ENCODE assay signal across 8 cellular contexts in genomic region chr4:25767877-25768475, GRCh38.
DNase-seq lines count a peak whose midpoint lies in the region; ATAC-seq and TF ChIP-seq lines count a peak whose summit lies in the region.

No MANE protein-coding gene starts in this region.

- peak; percentile 65 for ATAC-seq in HG02973 (IDR thresholded peaks at IDR 0.05; ENCODE audit: unreplicated experiment)

- H3K9me3 ChIP-seq in left ventricle myocardium inferior (replicated peaks) = no peaks in the 10 kb centered on the region

- intact Hi-C loops in left ventricle myocardium inferior (cut with micrococcal nuclease) = loop anchor here (5.0 kb wide), 1 partner anchor 326 kb away; no protein-coding TSS in a partner anchor

- H3K4me1 ChIP-seq in left ventricle myocardium inferior = peaks cover 16% of the 10 kb centered on the region

- no peak overlapping the region for H3K27ac ChIP-seq in left ventricle myocardium inferior (replicated peaks)

- H3K4me3 ChIP-seq in left ventricle myocardium inferior = no peak overlapping the region

- no peaks in the 10 kb centered on the region for H3K27me3 ChIP-seq in left ventricle myocardium inferior (ENCODE audit: low read depth)

- DNase-seq in DMS79 treated with DMSO at 0.1 percent for 48 hours (lab: John Stamatoyannopoulos, UW) (peak; percentile 17), NCI-H2227 (lab: John Stamatoyannopoulos, UW; ENCODE audit: unreplicated experiment) (peak; percentile 62), amniotic epithelial cell (ENCODE audit: low read depth) (peak; percentile 75), left ventricle myocardium inferior (peak; percentile 36), renal cortical epithelial cell (ENCODE audit: low read depth) (peak; percentile 70), mesenteric fat pad (ENCODE audit: low spot score) (no peak)
- no peak for DNase-seq in stimulated activated CD4-positive, alpha-beta T cell treated with anti-CD3 and anti-CD28 coated beads, Interleukin-12 subunit alpha, Interleukin-12 subunit beta, amount 100 ng/mL, for 4 hours

- peak; percentile 83 for TF ChIP-seq CTCF in left ventricle myocardium inferior (IDR thresholded peaks at IDR 0.05; ENCODE audit: borderline replicate concordance)

- no peaks in the 10 kb centered on the region for H3K36me3 ChIP-seq in left ventricle myocardium inferior

Comparison
In these comparisons a context has a peak if more than half of its experiments do, and no peak if none do; other contexts are left out.
1. DNase-seq: peak in DMS79 treated with DMSO at 0.1 percent for 48 hours (single experiment), NCI-H2227 (single experiment), amniotic epithelial cell (single experiment), left ventricle myocardium inferior (single experiment) and renal cortical epithelial cell (single experiment); none in mesenteric fat pad (single experiment) and stimulated activated CD4-positive, alpha-beta T cell treated with anti-CD3 and anti-CD28 coated beads, Interleukin-12 subunit alpha, Interleukin-12 subunit beta, amount 100 ng/mL, for 4 hours (single experiment).